In the genomic region with DNA sequence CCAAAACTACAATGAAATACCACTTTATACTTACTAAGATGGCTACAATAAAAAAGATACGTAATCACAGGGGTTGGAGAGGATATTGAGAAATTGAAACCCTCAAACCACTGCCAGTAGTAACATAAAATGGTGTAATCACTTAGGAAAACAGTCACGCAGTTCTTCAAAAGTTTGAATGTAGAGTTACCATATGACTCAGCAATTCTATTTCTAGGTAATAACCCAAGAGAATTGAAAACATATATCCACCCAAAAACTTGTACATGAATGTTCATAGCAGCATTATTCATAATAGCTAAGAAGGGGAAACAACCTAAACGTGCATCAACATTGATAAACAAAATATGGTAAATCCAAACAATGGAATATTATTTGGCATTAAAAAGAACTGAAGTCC, we compare ENCODE assay signal across 9 cellular contexts. TPM values are rescaled to one million over a fixed set of nuclear protein-coding genes. Genes with fewer than 3 reads are reported as not detected.
DNase-seq lines count a peak whose midpoint lies in the region; ATAC-seq and TF ChIP-seq lines count a peak whose summit lies in the region.
"Had no signal": no experiment of that assay in that cellular context is flagged by ENCODE, and none has a peak within 500 bp of the region (broad histone marks: within the 10 kb centered on the region; RNA-seq: fewer than 3 reads in every experiment).

No MANE protein-coding gene starts in this region.

- H3K36me3 ChIP-seq in right atrium auricular region (no peaks in the 10 kb centered on the region), sigmoid colon (no peaks in the 10 kb centered on the region), thyroid gland (no peaks in the 10 kb centered on the region)

- peak in 1 of 4 donors; percentile 19 for TF ChIP-seq EP300 in sigmoid colon (IDR thresholded peaks at IDR 0.05)

- WGBS in sigmoid colon, 2 donors: 28 to 47% methylated on average over 3 of the region's 3 CpGs
- WGBS in thyroid gland, 2 donors: 73 to 83% methylated on average over 3 of the region's 3 CpGs

- H3K9me3 Mint-ChIP-seq in activated T-helper 17 cell treated with anti-CD3 and anti-CD28 coated beads, Interleukin-2, amount 50 U/mL, for 72 hours: peaks cover 4% of the 10 kb centered on the region

- peak overlapping the region; percentile 87 for H3K27ac Mint-ChIP-seq in activated T-helper 17 cell treated with anti-CD3 and anti-CD28 coated beads, Interleukin-2, amount 50 U/mL, for 72 hours

- H3K27me3 ChIP-seq in right atrium auricular region (no peaks in the 10 kb centered on the region), sigmoid colon (no peaks in the 10 kb centered on the region), thyroid gland (no peaks in the 10 kb centered on the region)

- ATAC-seq in GM19438 (IDR thresholded peaks at IDR 0.05; ENCODE audit: low read depth, unreplicated experiment): peak; percentile 68
- peak; percentile 62 for ATAC-seq in HG03196 (IDR thresholded peaks at IDR 0.05; ENCODE audit: unreplicated experiment)
- peak; percentile 89 for ATAC-seq in activated T-helper 17 cell treated with anti-CD3 and anti-CD28 coated beads, Interleukin-2, amount 50 U/mL, for 72 hours (replicated peaks)

- TF ChIP-seq POLR2A in sigmoid colon (IDR thresholded peaks at IDR 0.05): no peak
- no peak for TF ChIP-seq POLR2A in thyroid gland (IDR thresholded peaks at IDR 0.05)

- H3K4me1 ChIP-seq in right atrium auricular region (peaks cover 0 to 30% of the 10 kb centered on the region in 2 donors), sigmoid colon (peaks cover 0 to 52% (median 48%) of the 10 kb centered on the region in 4 donors), thyroid gland (no peaks in the 10 kb centered on the region)

- DNase-seq in AG09309 (ENCODE audit: low read depth): peak; percentile 60
- no peak for DNase-seq in right atrium auricular region (ENCODE audit: low spot score)
- DNase-seq in sigmoid colon: no peak
- no peak for DNase-seq in 8988T
- no peak for DNase-seq in thyroid gland
- DNase-seq: NCI-H524 had no signal

- TF ChIP-seq CTCF in AG09309 (IDR thresholded peaks at IDR 0.05; ENCODE audit: control insufficient read depth, insufficient read depth, low read depth, low read length, missing control alignments) (no peak), right atrium auricular region (IDR thresholded peaks at IDR 0.05) (no peak), sigmoid colon (IDR thresholded peaks at IDR 0.05) (no peak), thyroid gland (IDR thresholded peaks at IDR 0.05) (no peak)

- peak overlapping the region; percentile 60 for H3K4me3 Mint-ChIP-seq in activated T-helper 17 cell treated with anti-CD3 and anti-CD28 coated beads, Interleukin-2, amount 50 U/mL, for 72 hours

- H3K4me3 ChIP-seq in AG09309 (ENCODE audit: control insufficient read depth, low read depth, low read length) (no peak overlapping the region), right atrium auricular region (no peak overlapping the region), sigmoid colon (no peak overlapping the region), thyroid gland (replicated peaks in 1 of 3) (no peak overlapping the region)

- H3K9me3 ChIP-seq in right atrium auricular region: no peaks in the 10 kb centered on the region
- H3K9me3 ChIP-seq in sigmoid colon: no peaks in the 10 kb centered on the region
- no peaks in the 10 kb centered on the region for H3K9me3 ChIP-seq in thyroid gland

- intact Hi-C loops in sigmoid colon (cut with DNase I): no loop called here
- intact Hi-C loops in thyroid gland (cut with DNase I): no loop called here

- no peaks in the 10 kb centered on the region for H3K27me3 Mint-ChIP-seq in activated T-helper 17 cell treated with anti-CD3 and anti-CD28 coated beads, Interleukin-2, amount 50 U/mL, for 72 hours

- no peak overlapping the region for H3K27ac ChIP-seq in right atrium auricular region
- H3K27ac ChIP-seq in sigmoid colon: peak overlapping the region in 2 of 4 donors; percentile 73
- no peak overlapping the region for H3K27ac ChIP-seq in thyroid gland

- no peaks in the 10 kb centered on the region for H3K36me3 Mint-ChIP-seq in activated T-helper 17 cell treated with anti-CD3 and anti-CD28 coated beads, Interleukin-2, amount 50 U/mL, for 72 hours (ENCODE audit: low read depth)

- peaks cover 14% of the 10 kb centered on the region for H3K4me1 Mint-ChIP-seq in activated T-helper 17 cell treated with anti-CD3 and anti-CD28 coated beads, Interleukin-2, amount 50 U/mL, for 72 hours

RNA-seq across cellular contexts. Expression of gene PSMA1, which starts 24.4 kb away (rescaled TPM):
- 100 to 1,000 TPM; 239 to 246 TPM for total RNA-seq in activated T-helper 17 cell treated with anti-CD3 and anti-CD28 coated beads, Interleukin-2, amount 50 U/mL, for 72 hours
- total RNA-seq in right atrium auricular region: 100 to 1,000 TPM in 1 of 2 donors, 10 to 100 TPM in 1; 96.0 to 104 TPM
- 100 to 1,000 TPM; 109 to 137 (median 123) TPM for total RNA-seq in sigmoid colon
- 100 to 1,000 TPM; 137 to 170 (median 145) TPM for polyA plus RNA-seq in sigmoid colon
- total RNA-seq in thyroid gland: 100 to 1,000 TPM; 100 to 148 (median 127) TPM

RNA-seq across cellular contexts. Expression of gene COPB1, which starts 45.0 kb away (rescaled TPM):
- total RNA-seq in activated T-helper 17 cell treated with anti-CD3 and anti-CD28 coated beads, Interleukin-2, amount 50 U/mL, for 72 hours: 100 to 1,000 TPM in 1 of 2 donors, 10 to 100 TPM in 1; 93.4 to 103 TPM
- total RNA-seq in right atrium auricular region (10 to 100 TPM; 61.0 to 61.3 TPM), sigmoid colon (100 to 1,000 TPM in 1 of 4 donors, 10 to 100 TPM in 3; 70.2 to 103 (median 76.3) TPM), thyroid gland (100 to 1,000 TPM; 124 to 189 (median 164) TPM)
- polyA plus RNA-seq in sigmoid colon: 10 to 100 TPM; 54.6 to 65.5 (median 57.7) TPM
